In genomic region chr19:45953676-45954075, GRCh38 we compare ENCODE assay signal across 16 cellular contexts. TPM values are rescaled to one million over a fixed set of nuclear protein-coding genes. Genes with fewer than 3 reads are reported as not detected.
DNase-seq lines count a peak whose midpoint lies in the region; FAIRE-seq and TF ChIP-seq lines count a peak whose summit lies in the region.
"Had no signal": no experiment of that assay in that cellular context is flagged by ENCODE, and none has a peak within 500 bp of the region (broad histone marks: within the 10 kb centered on the region; RNA-seq: fewer than 3 reads in every experiment).

No MANE protein-coding gene starts in this region.

- no peaks in the 10 kb centered on the region for H3K27me3 Mint-ChIP-seq in astrocyte (ENCODE audit: low read depth, unreplicated experiment)

- H3K4me3 Mint-ChIP-seq in astrocyte (ENCODE audit: unreplicated experiment), result no peak overlapping the region

- H3K4me1 ChIP-seq in astrocyte (ENCODE audit: insufficient read depth, low read length), result peaks cover 44% of the 10 kb centered on the region
- peaks cover 12% of the 10 kb centered on the region for H3K4me1 ChIP-seq in iPS-18a (ENCODE audit: control insufficient read depth, low read depth, low read length)
- peaks cover 0 to 7% (median 3%) of the 10 kb centered on the region in 4 donors for H3K4me1 ChIP-seq in Peyer's patch

- peak overlapping the region; percentile 41 for H3K27ac ChIP-seq in astrocyte (ENCODE audit: low read depth, low read length)
- peak overlapping the region; percentile 56 for H3K27ac ChIP-seq in iPS-18a (ENCODE audit: low read length)
- no peak overlapping the region for H3K27ac ChIP-seq in Peyer's patch
- H3K27ac ChIP-seq: cardiac muscle cell had no signal

- H3K4me1 Mint-ChIP-seq in astrocyte (ENCODE audit: low read depth, unreplicated experiment), result peaks cover 20% of the 10 kb centered on the region

- no peaks in the 10 kb centered on the region for H4K20me1 ChIP-seq in astrocyte (ENCODE audit: insufficient read depth, low read length)

- H3K36me3 ChIP-seq in astrocyte (ENCODE audit: insufficient read depth, low read length), result no peaks in the 10 kb centered on the region
- H3K36me3 ChIP-seq in iPS-18a (ENCODE audit: control insufficient read depth, low read depth, low read length), result no peaks in the 10 kb centered on the region
- no peaks in the 10 kb centered on the region for H3K36me3 ChIP-seq in Peyer's patch
- H3K36me3 ChIP-seq: cardiac muscle cell, gastrocnemius medialis had no signal

- H3K27ac Mint-ChIP-seq in astrocyte (ENCODE audit: unreplicated experiment), result no peak overlapping the region
- H3K27ac Mint-ChIP-seq: activated naive CD4-positive, alpha-beta T cell treated with anti-CD3 and anti-CD28 coated beads for 36 hours; memory B cell had no signal

- no peaks in the 10 kb centered on the region for H3K79me2 ChIP-seq in astrocyte (ENCODE audit: insufficient read depth, low read length)

- H3K36me3 Mint-ChIP-seq in astrocyte (ENCODE audit: low read depth, unreplicated experiment), result peaks cover 4% of the 10 kb centered on the region
- H3K36me3 Mint-ChIP-seq: memory B cell had no signal

- TF ChIP-seq CTCF in astrocyte (IDR thresholded peaks at IDR 0.05; ENCODE audit: insufficient read depth, low read depth, low read length) (no peak), Peyer's patch (IDR thresholded peaks at IDR 0.05) (no peak)

- H3K9me3 ChIP-seq in astrocyte (ENCODE audit: insufficient read depth, low read depth, low read length) (no peaks in the 10 kb centered on the region), iPS-18a (ENCODE audit: control insufficient read depth, low read depth, low read length) (no peaks in the 10 kb centered on the region), Peyer's patch (peaks cover 0 to 7% (median 0%) of the 10 kb centered on the region in 4 donors)
- H3K9me3 ChIP-seq: gastrocnemius medialis had no signal

- peak overlapping the region; percentile 55 for H3K4me2 ChIP-seq in astrocyte (ENCODE audit: low read length)

- no peak overlapping the region for H2AFZ ChIP-seq in astrocyte (ENCODE audit: low read depth, low read length)

- FAIRE-seq in astrocyte (lab: Jason Lieb, UNC), result no peak
- FAIRE-seq: GM12892 had no signal

- H3K27me3 ChIP-seq in astrocyte (ENCODE audit: insufficient read depth, low read length), result no peaks in the 10 kb centered on the region
- no peaks in the 10 kb centered on the region for H3K27me3 ChIP-seq in iPS-18a (ENCODE audit: control insufficient read depth, insufficient read depth, low read length)
- no peaks in the 10 kb centered on the region for H3K27me3 ChIP-seq in Peyer's patch

- DNase-seq in A172 (ENCODE audit: low spot score) (peak; percentile 10), HCEC 1CT (peak; percentile 34), astrocyte (ENCODE audit: low read depth) (peak; percentile 65), DMS153 (lab: John Stamatoyannopoulos, UW) (no peak), Peyer's patch (no peak), retina (no peak)
- no peak for DNase-seq in activated CD4-positive, CD25-positive, alpha-beta regulatory T cell treated with anti-CD3 and anti-CD28 coated beads, Interleukin-2, amount 50 U/mL, for 72 hours
- DNase-seq: activated naive CD4-positive, alpha-beta T cell treated with anti-CD3 and anti-CD28 coated beads for 36 hours; gastrocnemius medialis; right cardiac atrium had no signal

- TF ChIP-seq POLR2A in Peyer's patch (IDR thresholded peaks at IDR 0.05), result no peak

- H3K9ac ChIP-seq in astrocyte (ENCODE audit: low read length), result no peak overlapping the region
- H3K9ac ChIP-seq in iPS-18a (ENCODE audit: low read length), result peak overlapping the region; percentile 22

- H3K4me3 ChIP-seq in astrocyte (ENCODE audit: insufficient read depth, low read depth, low read length) (no peak overlapping the region), iPS-18a (ENCODE audit: low read length) (peak overlapping the region; percentile 71), Peyer's patch (no peak overlapping the region)
- H3K4me3 ChIP-seq: gastrocnemius medialis had no signal

- no peaks in the 10 kb centered on the region for H3K9me3 Mint-ChIP-seq in astrocyte (ENCODE audit: unreplicated experiment)

RNA-seq across cellular contexts. Expression of gene NOVA2, which starts 20.0 kb away (rescaled TPM):
- 0.17 and 0.53 TPM in 2 replicates for total RNA-seq in A172 (2014; rRNA removed; shearing (Covaris generic))
- total RNA-seq in astrocyte, result 10.7 and 11.1 TPM in 2 replicates
- 1 to 10 TPM in 2 of 4 donors, under 1 TPM in 2; 0.53 to 4.1 (median 1.5) TPM for total RNA-seq in Peyer's patch
- total RNA-seq: activated naive CD4-positive, alpha-beta T cell treated with anti-CD3 and anti-CD28 coated beads for 36 hours had no signal

RNA-seq across cellular contexts. Expression of gene NANOS2, which starts 39.1 kb away (rescaled TPM):
- not detected in 2 replicates for total RNA-seq in A172 (2014; rRNA removed; shearing (Covaris generic))
- not detected in 2 replicates for total RNA-seq in astrocyte
- not detected for total RNA-seq in Peyer's patch
- total RNA-seq: activated naive CD4-positive, alpha-beta T cell treated with anti-CD3 and anti-CD28 coated beads for 36 hours; cardiac muscle cell; endothelial cell of umbilical vein; gastrocnemius medialis; H4; right cardiac atrium had no signal

RNA-seq across cellular contexts. Expression of gene CCDC61, which starts 41.6 kb away (rescaled TPM):
- 2.4 and 3.1 TPM in 2 replicates for total RNA-seq in A172 (2014; rRNA removed; shearing (Covaris generic))
- total RNA-seq in astrocyte (6.6 and 6.7 TPM in 2 replicates), Peyer's patch (10 to 100 TPM in 2 of 4 donors, 1 to 10 TPM in 2; 7.4 to 16.5 (median 10.8) TPM)

RNA-seq across cellular contexts. Expression of gene MYPOP, which starts 51.3 kb away (rescaled TPM):
- total RNA-seq in A172 (2014; rRNA removed; shearing (Covaris generic)), result 0.48 and 1.1 TPM in 2 replicates
- total RNA-seq in astrocyte, result 11.0 and 11.7 TPM in 2 replicates
- total RNA-seq in Peyer's patch, result 10 to 100 TPM in 3 of 4 donors, 1 to 10 TPM in 1; 4.1 to 17.7 (median 14.2) TPM

Comparison
In these comparisons a context has a peak if more than half of its experiments do, and no peak if none do; other contexts are left out.
1. DNase-seq: peak in A172 (single experiment), HCEC 1CT (single experiment) and astrocyte (single experiment); none in DMS153 (single experiment), Peyer's patch (0 of 3), retina (single experiment) and activated CD4-positive, CD25-positive, alpha-beta regulatory T cell treated with anti-CD3 and anti-CD28 coated beads, Interleukin-2, amount 50 U/mL, for 72 hours (single experiment).
2. H3K27ac ChIP-seq: peak in astrocyte (single experiment) and iPS-18a (single experiment); none in Peyer's patch (0 of 4).